12 cellular contexts compared by ENCODE assay signal in genomic region chr2:100817388-100817985, GRCh38. TPM values are rescaled to one million over a fixed set of nuclear protein-coding genes. Genes with fewer than 3 reads are reported as not detected.
A peak's percentile ranks its signal among the peaks of the same experiment; 100 is the strongest.
DNase-seq lines count a peak whose midpoint lies in the region; ATAC-seq and TF ChIP-seq lines count a peak whose summit lies in the region.
"Had no signal": no experiment of that assay in that cellular context is flagged by ENCODE, and none has a peak within 500 bp of the region (broad histone marks: within the 10 kb centered on the region; RNA-seq: fewer than 3 reads in every experiment).

No MANE protein-coding gene starts in this region.

- H3K79me2 ChIP-seq in ACC112 (ENCODE audit: control insufficient read depth, insufficient read depth, low read length, unreplicated experiment) (peaks cover 19% of the 10 kb centered on the region), GM23338 (replicated peaks; ENCODE audit: insufficient read depth) (no peaks in the 10 kb centered on the region)

- no peak overlapping the region for H3K9ac ChIP-seq in mesenchymal stem cell (ENCODE audit: low read length)

- H2BK120ac ChIP-seq in mesenchymal stem cell (ENCODE audit: low read depth, low read length), result no peak overlapping the region

- no TSS peak for BruUV-seq in MCF 10A (replicated peaks; lab: Mats Ljungman, UMichigan)

- no peaks in the 10 kb centered on the region for H3K9me3 ChIP-seq in mesenchymal stem cell (ENCODE audit: control insufficient read depth, low read length)

- H3K36me3 Mint-ChIP-seq in GM23338 (ENCODE audit: low read depth) (no peaks in the 10 kb centered on the region; the same call in 2 of the 3 replicates), MCF 10A (ENCODE audit: insufficient read depth, unreplicated experiment) (peaks cover 6% of the 10 kb centered on the region), CD14-positive monocyte (peaks cover 0 to 2% of the 10 kb centered on the region in 2 donors)

- no peaks in the 10 kb centered on the region; the same call in 1 of the 2 replicates for H4K20me1 ChIP-seq in GM23338 (replicated peaks; ENCODE audit: insufficient read depth)

- H4K91ac ChIP-seq in mesenchymal stem cell (ENCODE audit: low read length), result no peak overlapping the region

- no peak overlapping the region for H2BK15ac ChIP-seq in mesenchymal stem cell (ENCODE audit: low read depth, poor library complexity, severe bottlenecking)

- no peak overlapping the region for H3K14ac ChIP-seq in mesenchymal stem cell (ENCODE audit: low read length in 2 of 2)

- H3K4me2 ChIP-seq in GM23338 (no peak overlapping the region), mesenchymal stem cell (ENCODE audit: low read length, poor library complexity, severe bottlenecking) (no peak overlapping the region)

- ATAC-seq in GM23338, result no peak

- H3K4me1 ChIP-seq in ACC112 (ENCODE audit: control insufficient read depth, insufficient read depth, low read length, unreplicated experiment) (peaks cover 35% of the 10 kb centered on the region), GM23338 (ENCODE audit: insufficient read depth) (peaks cover 26% of the 10 kb centered on the region), mesenchymal stem cell (ENCODE audit: control insufficient read depth, insufficient read depth, low read depth, low read length) (peaks cover 21% of the 10 kb centered on the region)

- H2BK5ac ChIP-seq in mesenchymal stem cell (ENCODE audit: low read depth, low read length, poor library complexity, severe bottlenecking), result no peak overlapping the region

- H3K4me1 Mint-ChIP-seq in GM23338 (peaks cover 40% of the 10 kb centered on the region), MCF 10A (ENCODE audit: insufficient read depth, unreplicated experiment) (peaks cover 29% of the 10 kb centered on the region), CD14-positive monocyte (peaks cover 2% of the 10 kb centered on the region)

- H2BK12ac ChIP-seq in mesenchymal stem cell (ENCODE audit: low read length in 2 of 2), result peak overlapping the region in 1 of 2 experiments; percentile 13

- H3K18ac ChIP-seq in mesenchymal stem cell (ENCODE audit: low read depth in 1 of 2, low read length in 2 of 2), result peak overlapping the region in 1 of 2 experiments; percentile 28

- intact Hi-C loops in MCF 10A (cut with micrococcal nuclease) (no loop called here), CD14-positive monocyte (cut with micrococcal nuclease) (no loop called here)

- no peak overlapping the region for H3K23ac ChIP-seq in mesenchymal stem cell (ENCODE audit: low read length in 2 of 2)

- H3K27ac ChIP-seq in ACC112 (ENCODE audit: low read depth, low read length), result peak overlapping the region; percentile 86
- no peak overlapping the region for H3K27ac ChIP-seq in GM23338 (ENCODE audit: low read depth)
- H3K27ac ChIP-seq in mesenchymal stem cell (ENCODE audit: low read length, poor library complexity, severe bottlenecking), result no peak overlapping the region

- no peaks in the 10 kb centered on the region; the same call in 1 of the 2 replicates for H3K27me3 ChIP-seq in ACC112 (ENCODE audit: insufficient read depth, low read length)
- peaks cover 56% of the 10 kb centered on the region for H3K27me3 ChIP-seq in GM23338 (ENCODE audit: insufficient read depth)
- peaks cover 3 to 43% of the 10 kb centered on the region in 2 experiments for H3K27me3 ChIP-seq in mesenchymal stem cell (ENCODE audit: control insufficient read depth in 1 of 2, insufficient read depth in 1 of 2, low read length in 2 of 2)

- H2AK5ac ChIP-seq in mesenchymal stem cell (ENCODE audit: low read length, severe bottlenecking), result no peak overlapping the region

- no peak overlapping the region for H3K27ac Mint-ChIP-seq in GM23338
- no peak overlapping the region for H3K27ac Mint-ChIP-seq in MCF 10A (ENCODE audit: low read depth, unreplicated experiment)
- H3K27ac Mint-ChIP-seq in CD14-positive monocyte, result no peak overlapping the region
- H3K27ac Mint-ChIP-seq: activated naive CD4-positive, alpha-beta T cell treated with anti-CD3 and anti-CD28 coated beads for 36 hours had no signal

- no peaks in the 10 kb centered on the region for H3F3A ChIP-seq in GM23338 (replicated peaks; ENCODE audit: low read depth)

- 88% methylated on average over 7 of the region's 7 CpGs for WGBS in mesenchymal stem cell

- no peak for TF ChIP-seq CTCF in GM23338 (conservative IDR thresholded peaks at IDR 0.05; ENCODE audit: low read depth in 2 of 2)
- TF ChIP-seq CTCF in MCF 10A (IDR thresholded peaks at IDR 0.05; ENCODE audit: unreplicated experiment), result no peak
- no peak for TF ChIP-seq CTCF in CD14-positive monocyte (IDR thresholded peaks at IDR 0.05)

- H3K36me3 ChIP-seq in ACC112 (ENCODE audit: insufficient read depth, low read length) (no peaks in the 10 kb centered on the region), GM23338 (ENCODE audit: insufficient read depth) (no peaks in the 10 kb centered on the region), mesenchymal stem cell (ENCODE audit: control insufficient read depth in 1 of 2, insufficient read depth in 2 of 2, low read depth in 1 of 2, low read length in 2 of 2) (no peaks in the 10 kb centered on the region)

- no peaks in the 10 kb centered on the region for H3K9me2 ChIP-seq in GM23338 (ENCODE audit: insufficient read depth)

- H3K9me3 Mint-ChIP-seq in GM23338 (no peaks in the 10 kb centered on the region), MCF 10A (ENCODE audit: unreplicated experiment) (no peaks in the 10 kb centered on the region), CD14-positive monocyte (peaks cover 0 to 8% (median 2%) of the 10 kb centered on the region in 7 donors)
- H3K9me3 Mint-ChIP-seq: activated naive CD4-positive, alpha-beta T cell treated with anti-CD3 and anti-CD28 coated beads for 36 hours had no signal

- no peak overlapping the region for H2AFZ ChIP-seq in ACC112 (ENCODE audit: low read length, unreplicated experiment)
- H2AFZ ChIP-seq in GM23338, result no peak overlapping the region
- H2AFZ ChIP-seq in mesenchymal stem cell (ENCODE audit: low read depth, low read length), result no peak overlapping the region

- peak overlapping the region; percentile 75; the same call in 1 of the 3 replicates for H3K4me3 Mint-ChIP-seq in GM23338
- H3K4me3 Mint-ChIP-seq in MCF 10A (ENCODE audit: unreplicated experiment), result peak overlapping the region; percentile 83
- H3K4me3 Mint-ChIP-seq in CD14-positive monocyte, result peak overlapping the region in 1 of 2 donors; percentile 79

- H3K4ac ChIP-seq in mesenchymal stem cell (ENCODE audit: low read depth in 1 of 2, low read length in 2 of 2), result no peak overlapping the region

- CTCF ChIA-PET in MCF 10A (lab: Yijun Ruan, JAX), result interaction anchor here (0.6 to 2.1 kb wide), 3 partner anchors 28 to 86 kb away, joined by 3 to 9 read pairs (median 3); no protein-coding TSS in a partner anchor

- H3K4me3 ChIP-seq in ACC112 (ENCODE audit: low read depth, low read length) (peak overlapping the region; percentile 91), GM23338 (no peak overlapping the region), mesenchymal stem cell (ENCODE audit: insufficient read depth in 1 of 2, low read depth in 1 of 2, low read length in 2 of 2) (no peak overlapping the region)

- no peak overlapping the region for H4K8ac ChIP-seq in mesenchymal stem cell (ENCODE audit: low read length)

- POLR2A ChIA-PET in MCF 10A (lab: Yijun Ruan, JAX), result interaction anchor here (0.6 to 1.8 kb wide), 8 partner anchors 9 to 199 kb away, joined by 3 to 17 read pairs (median 4); no protein-coding TSS in a partner anchor

- H3K79me1 ChIP-seq in mesenchymal stem cell (replicated peaks; ENCODE audit: low read length, poor library complexity, severe bottlenecking), result no peaks in the 10 kb centered on the region

- no peak for DNase-seq in GM23338 (ENCODE audit: low spot score)
- no peak for DNase-seq in MCF 10A (ENCODE audit: unreplicated experiment)
- DNase-seq in mesenchymal stem cell, result peak; percentile 22
- no peak for DNase-seq in CD14-positive monocyte (ENCODE audit: low spot score)
- DNase-seq in ureter (ENCODE audit: low spot score), result no peak
- DNase-seq in NCI-H187 (lab: John Stamatoyannopoulos, UW), result no peak
- DNase-seq in OCI-M1 (lab: John Stamatoyannopoulos, UW), result no peak
- DNase-seq: activated naive CD4-positive, alpha-beta T cell treated with anti-CD3 and anti-CD28 coated beads for 36 hours; NCI-H2107; NCI-H82; SHP77 had no signal

- H3K27me3 Mint-ChIP-seq in GM23338 (ENCODE audit: insufficient read depth, low read depth, poor library complexity), result peaks cover 47% of the 10 kb centered on the region
- no peaks in the 10 kb centered on the region for H3K27me3 Mint-ChIP-seq in MCF 10A (ENCODE audit: insufficient read depth, unreplicated experiment)
- H3K27me3 Mint-ChIP-seq in CD14-positive monocyte (ENCODE audit: low read depth in 3 of 3), result peaks cover 56 to 83% (median 67%) of the 10 kb centered on the region in 3 donors

TF ChIP-seq in GM23338, 12 proteins besides CTCF, POLR2A, EP300 and RAD21 (continues in another document):
- TF ChIP-seq POLR2AphosphoS5 (IDR thresholded peaks at IDR 0.05; ENCODE audit: low read depth), result no peak
- TF ChIP-seq STAT1 (IDR thresholded peaks at IDR 0.05; ENCODE audit: unreplicated experiment), result no peak

RNA-seq across cellular contexts. Expression of gene NPAS2, which starts 2.5 kb away (rescaled TPM):
- total RNA-seq in GM23338 (2014; rRNA removed; shearing (Covaris generic)), result 0.56 and 0.58 TPM in 2 replicates
- polyA plus RNA-seq in GM23338 (2016; fragmentation: Nextera tagmentation; extraction: Ambion mirVana) (1.0 and 1.1 TPM in 2 replicates), CD14-positive monocyte (not detected)
- total RNA-seq in MCF 10A (2022) (12.3 and 16.4 TPM in 2 replicates), ureter (102 TPM)
- polyA plus RNA-seq in mesenchymal stem cell (2013, experiment 1 of 2), result 21.4 TPM
- 22.4 TPM for polyA plus RNA-seq in mesenchymal stem cell (2013, experiment 2 of 2)
